ENCODE assay signal across 1 cellular context in genomic region chr17:73795730-73796129, GRCh38.
TF ChIP-seq lines count a peak whose summit lies in the region.

No MANE protein-coding gene starts in this region.

TF ChIP-seq in HepG2, 621 proteins besides CTCF, POLR2A, EP300 and RAD21 (continued from another document and continues in another):
- no peak for TF ChIP-seq HNF1B (CRISPR knock-in tag; IDR thresholded peaks at IDR 0.05)
- peak; percentile 29; the same call in 1 of the 2 replicates for TF ChIP-seq ETV5 (CRISPR knock-in tag; IDR thresholded peaks at IDR 0.05; ENCODE audit: borderline replicate concordance)
- no peak for TF ChIP-seq EED (CRISPR knock-in tag; IDR thresholded peaks at IDR 0.05)
- TF ChIP-seq HMG20A (CRISPR knock-in tag; IDR thresholded peaks at IDR 0.05; ENCODE audit: borderline replicate concordance), result peak; percentile 88; the same call in 1 of the 2 replicates
- TF ChIP-seq ATF2 (CRISPR knock-in tag; IDR thresholded peaks at IDR 0.05), result peak; percentile 65; the same call in 1 of the 2 replicates
- no peak for TF ChIP-seq GATA4 (IDR thresholded peaks at IDR 0.05; ENCODE audit: borderline replicate concordance, low read depth)
- TF ChIP-seq ZBTB21 (CRISPR knock-in tag; IDR thresholded peaks at IDR 0.05), result no peak
- no peak for TF ChIP-seq FOXA1 (IDR thresholded peaks at IDR 0.05)
- peak; percentile 90 for TF ChIP-seq FOXA1 (CRISPR knock-in tag; IDR thresholded peaks at IDR 0.05)
- TF ChIP-seq MAFF (IDR thresholded peaks at IDR 0.05; ENCODE audit: low read depth, low read length), result no peak
- 0 out of 2 replicates have a peak, but pooled peaks have one; percentile 45 for TF ChIP-seq ZBTB34 (CRISPR knock-in tag; IDR thresholded peaks at IDR 0.05)
- no peak for TF ChIP-seq TRIM24 (CRISPR knock-in tag; IDR thresholded peaks at IDR 0.05)
- TF ChIP-seq ATRX (CRISPR knock-in tag; IDR thresholded peaks at IDR 0.05; ENCODE audit: borderline replicate concordance), result no peak
- TF ChIP-seq THAP9 (CRISPR knock-in tag; IDR thresholded peaks at IDR 0.05; ENCODE audit: borderline replicate concordance), result no peak
- no peak for TF ChIP-seq ZNF142 (CRISPR knock-in tag; IDR thresholded peaks at IDR 0.05)
- TF ChIP-seq ZFP36 (IDR thresholded peaks at IDR 0.05; ENCODE audit: borderline replicate concordance, low read depth, low read length, partially characterized antibody), result no peak
- TF ChIP-seq HNF4A (CRISPR knock-in tag; IDR thresholded peaks at IDR 0.05), result peak; percentile 77
- no peak for TF ChIP-seq ZBTB46 (CRISPR knock-in tag; IDR thresholded peaks at IDR 0.05; ENCODE audit: borderline replicate concordance)
- TF ChIP-seq SKIL (CRISPR knock-in tag; IDR thresholded peaks at IDR 0.05; ENCODE audit: borderline replicate concordance), result 0 out of 2 replicates have a peak, but pooled peaks have one; percentile 32
- TF ChIP-seq SETDB1 (CRISPR knock-in tag; IDR thresholded peaks at IDR 0.05; ENCODE audit: borderline replicate concordance), result no peak
- peak; percentile 76; the same call in 1 of the 2 replicates for TF ChIP-seq ZNF292 (CRISPR knock-in tag; IDR thresholded peaks at IDR 0.05; ENCODE audit: borderline replicate concordance, low read depth)
- TF ChIP-seq ZNF780A (CRISPR knock-in tag; IDR thresholded peaks at IDR 0.05), result no peak
- 0 out of 2 replicates have a peak, but pooled peaks have one; percentile 39 for TF ChIP-seq NR2F2 (IDR thresholded peaks at IDR 0.05; ENCODE audit: borderline replicate concordance, low read depth)
- peak; percentile 44; the same call in 1 of the 2 replicates for TF ChIP-seq ISL2 (CRISPR knock-in tag; IDR thresholded peaks at IDR 0.05)
- 0 out of 2 replicates have a peak, but pooled peaks have one; percentile 35 for TF ChIP-seq SNAPC2 (CRISPR knock-in tag; IDR thresholded peaks at IDR 0.05)
- TF ChIP-seq REST (IDR thresholded peaks at IDR 0.05; ENCODE audit: borderline replicate concordance in 1 of 2, low read depth in 1 of 2, low read length in 2 of 2), result 0 out of 4 replicates have a peak, but pooled peaks of 1 of the 2 experiments have one; percentile 28
- no peak for TF ChIP-seq ZNF30 (CRISPR knock-in tag; IDR thresholded peaks at IDR 0.05)
- no peak for TF ChIP-seq E2F1 (CRISPR knock-in tag; IDR thresholded peaks at IDR 0.05)
